Comparison of ENCODE assay signal across 1 cellular context in genomic region chr11:57648791-57649735, GRCh38.
A peak's percentile ranks its signal among the peaks of the same experiment; 100 is the strongest.
TF ChIP-seq lines count a peak whose summit lies in the region.

No MANE protein-coding gene starts in this region.

TF ChIP-seq in K562, 482 proteins besides CTCF, POLR2A, EP300 and RAD21:
- no peak for TF ChIP-seq ZSCAN29 (IDR thresholded peaks at IDR 0.05)
- TF ChIP-seq ZBTB40 (IDR thresholded peaks at IDR 0.05): no peak
- TF ChIP-seq ZBTB40 (CRISPR knock-in tag; IDR thresholded peaks at IDR 0.05): no peak
- TF ChIP-seq PRDM10 (IDR thresholded peaks at IDR 0.05; ENCODE audit: partially characterized antibody): peak; percentile 98
- TF ChIP-seq FOXK2 (conservative IDR thresholded peaks at IDR 0.05 in 1 of 2, IDR thresholded peaks at IDR 0.05 in 1 of 2; ENCODE audit: low read depth in 2 of 2): peak in 1 of 2 experiments; percentile 92; a peak in 2 of 4 replicates
- TF ChIP-seq, protein P1, sequence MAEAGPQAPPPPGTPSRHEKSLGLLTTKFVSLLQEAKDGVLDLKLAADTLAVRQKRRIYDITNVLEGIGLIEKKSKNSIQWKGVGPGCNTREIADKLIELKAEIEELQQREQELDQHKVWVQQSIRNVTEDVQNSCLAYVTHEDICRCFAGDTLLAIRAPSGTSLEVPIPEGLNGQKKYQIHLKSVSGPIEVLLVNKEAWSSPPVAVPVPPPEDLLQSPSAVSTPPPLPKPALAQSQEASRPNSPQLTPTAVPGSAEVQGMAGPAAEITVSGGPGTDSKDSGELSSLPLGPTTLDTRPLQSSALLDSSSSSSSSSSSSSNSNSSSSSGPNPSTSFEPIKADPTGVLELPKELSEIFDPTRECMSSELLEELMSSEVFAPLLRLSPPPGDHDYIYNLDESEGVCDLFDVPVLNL (CRISPR knock-in tag; IDR thresholded peaks at IDR 0.05; ENCODE audit: low read depth): peak; percentile 12; the same call in 1 of the 2 replicates
- TF ChIP-seq CAMTA2 (CRISPR knock-in tag; conservative IDR thresholded peaks at IDR 0.05): no peak
- TF ChIP-seq HINFP (tag; conservative IDR thresholded peaks at IDR 0.05; ENCODE audit: low read depth): 0 out of 2 replicates have a peak, but pooled peaks have one; percentile 7
- no peak for TF ChIP-seq SMARCB1 (IDR thresholded peaks at IDR 0.05; ENCODE audit: insufficient read length, low read depth)
- peak in 1 of 2 experiments; percentile 93; a peak in 2 of 4 replicates for TF ChIP-seq NONO (IDR thresholded peaks at IDR 0.05; ENCODE audit: low read depth in 2 of 2, low read length in 1 of 2)
- TF ChIP-seq, protein P2, sequence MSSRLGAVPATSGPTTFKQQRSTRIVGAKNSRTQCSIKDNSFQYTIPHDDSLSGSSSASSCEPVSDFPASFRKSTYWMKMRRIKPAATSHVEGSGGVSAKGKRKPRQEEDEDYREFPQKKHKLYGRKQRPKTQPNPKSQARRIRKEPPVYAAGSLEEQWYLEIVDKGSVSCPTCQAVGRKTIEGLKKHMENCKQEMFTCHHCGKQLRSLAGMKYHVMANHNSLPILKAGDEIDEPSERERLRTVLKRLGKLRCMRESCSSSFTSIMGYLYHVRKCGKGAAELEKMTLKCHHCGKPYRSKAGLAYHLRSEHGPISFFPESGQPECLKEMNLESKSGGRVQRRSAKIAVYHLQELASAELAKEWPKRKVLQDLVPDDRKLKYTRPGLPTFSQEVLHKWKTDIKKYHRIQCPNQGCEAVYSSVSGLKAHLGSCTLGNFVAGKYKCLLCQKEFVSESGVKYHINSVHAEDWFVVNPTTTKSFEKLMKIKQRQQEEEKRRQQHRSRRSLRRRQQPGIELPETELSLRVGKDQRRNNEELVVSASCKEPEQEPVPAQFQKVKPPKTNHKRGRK (tag; IDR thresholded peaks at IDR 0.05): peak; percentile 68; the same call in 1 of the 2 replicates
- TF ChIP-seq HMG20B (CRISPR knock-in tag; IDR thresholded peaks at IDR 0.05): no peak
- TF ChIP-seq, protein P3, sequence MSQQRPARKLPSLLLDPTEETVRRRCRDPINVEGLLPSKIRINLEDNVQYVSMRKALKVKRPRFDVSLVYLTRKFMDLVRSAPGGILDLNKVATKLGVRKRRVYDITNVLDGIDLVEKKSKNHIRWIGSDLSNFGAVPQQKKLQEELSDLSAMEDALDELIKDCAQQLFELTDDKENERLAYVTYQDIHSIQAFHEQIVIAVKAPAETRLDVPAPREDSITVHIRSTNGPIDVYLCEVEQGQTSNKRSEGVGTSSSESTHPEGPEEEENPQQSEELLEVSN (IDR thresholded peaks at IDR 0.05; ENCODE audit: borderline replicate concordance in 1 of 2, extremely low read depth in 1 of 2, insufficient read depth in 1 of 2, insufficient read length in 1 of 2, low read depth in 1 of 2, low read length in 1 of 2, poor library complexity in 1 of 2, severe bottlenecking in 1 of 2): peak in 1 of 2 experiments; percentile 36
- TF ChIP-seq ATF7 (IDR thresholded peaks at IDR 0.05): peak; percentile 87
- TF ChIP-seq DACH1 (IDR thresholded peaks at IDR 0.05; ENCODE audit: partially characterized antibody): peak; percentile 11
